In the genomic region with DNA sequence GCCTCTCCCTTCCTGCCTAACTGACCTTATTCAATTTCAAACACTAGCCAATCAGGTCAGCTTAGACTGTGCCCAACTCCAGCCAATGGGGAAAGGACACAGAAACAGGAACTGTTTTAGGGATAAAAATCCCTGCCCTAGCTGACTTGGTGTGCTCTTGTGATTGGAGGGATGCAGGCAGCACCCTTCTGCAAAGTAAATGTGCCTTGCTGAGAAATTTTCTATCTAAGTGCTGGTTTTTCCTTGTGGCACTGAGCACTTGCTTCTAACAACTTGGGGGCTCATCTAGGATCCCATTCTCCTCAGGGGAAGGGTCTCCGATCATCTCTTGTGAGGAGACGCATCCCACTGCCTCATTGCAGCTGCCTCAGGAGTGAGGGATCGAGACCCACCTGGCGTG, we compare ENCODE assay signal across 16 cellular contexts. TPM values are rescaled to one million over a fixed set of nuclear protein-coding genes. Genes with fewer than 3 reads are reported as not detected.
"Had no signal": no experiment of that assay in that cellular context is flagged by ENCODE, and none has a peak within 500 bp of the region (broad histone marks: within the 10 kb centered on the region; RNA-seq: fewer than 3 reads in every experiment).

No MANE protein-coding gene starts in this region.

- H3K27ac ChIP-seq: esophagus muscularis mucosa, lower lobe of right lung, neutrophil, thyroid gland had no signal

- H3K4me1 ChIP-seq: esophagus muscularis mucosa, thyroid gland had no signal

- H3K27me3 Mint-ChIP-seq: naive thymus-derived CD4-positive, alpha-beta T cell had no signal

- H3K27ac Mint-ChIP-seq: brain had no signal

- H3K9me3 ChIP-seq: thyroid gland had no signal

- H3K4me3 ChIP-seq: esophagus muscularis mucosa, lower lobe of right lung, thyroid gland had no signal

- H3K36me3 ChIP-seq: esophagus muscularis mucosa, lower lobe of right lung, neutrophil, thyroid gland had no signal

- H3K4me3 Mint-ChIP-seq: activated T-cell treated with anti-CD3 and anti-CD28 coated beads, Interleukin-2, amount 50 U/mL, for 4 hours; brain had no signal

- H3K27me3 ChIP-seq: esophagus muscularis mucosa, neutrophil, thyroid gland had no signal

- ATAC-seq: activated T-cell treated with anti-CD3 and anti-CD28 coated beads, Interleukin-2, amount 50 U/mL, for 4 hours; lower lobe of right lung; naive thymus-derived CD4-positive, alpha-beta T cell; right cardiac atrium had no signal

- FAIRE-seq: small intestine, urothelium cell line had no signal

- DNase-seq: activated CD4-positive, alpha-beta T cell treated with anti-CD3 and anti-CD28 coated beads, Interleukin-2, amount 50 U/mL, for 4 hours; activated CD4-positive, CD25-positive, alpha-beta regulatory T cell treated with anti-CD3 and anti-CD28 coated beads, Interleukin-2, amount 50 U/mL, for 72 hours; activated gamma-delta T cell; activated T-cell treated with anti-CD3 and anti-CD28 coated beads, Interleukin-2, amount 50 U/mL, for 4 hours; amniotic stem cell; dermis blood vessel endothelial cell; lower lobe of right lung; naive thymus-derived CD4-positive, alpha-beta T cell; right cardiac atrium; small intestine; thyroid gland had no signal

RNA-seq across cellular contexts. Expression of a gene that starts 10.7 kb away (rescaled TPM):
- total RNA-seq: dermis blood vessel endothelial cell, fibroblast of villous mesenchyme had no signal
